In the genomic region with DNA sequence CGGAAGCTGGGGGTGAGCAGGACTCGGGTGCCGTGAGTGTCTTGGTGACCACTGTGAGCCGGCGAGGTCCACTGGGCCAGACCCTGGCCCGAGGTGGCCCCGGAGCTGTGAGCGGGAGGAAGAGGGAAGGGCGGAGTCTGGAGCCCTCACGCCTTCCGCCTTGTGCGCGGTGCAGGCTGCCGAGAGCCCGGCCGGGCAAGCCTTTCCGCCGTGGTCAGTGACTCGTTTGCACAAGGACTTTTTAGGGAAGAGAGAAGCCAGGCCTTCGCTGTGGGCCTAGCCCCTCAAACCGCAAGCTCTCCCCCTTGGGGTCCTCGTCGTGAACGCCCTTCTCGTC, we compare ENCODE assay signal across 8 cellular contexts. TPM values are rescaled to one million over a fixed set of nuclear protein-coding genes. Genes with fewer than 3 reads are reported as not detected.
DNase-seq lines count a peak whose midpoint lies in the region; ATAC-seq and TF ChIP-seq lines count a peak whose summit lies in the region.

No MANE protein-coding gene starts in this region.

- H3K27me3 Mint-ChIP-seq in MCF 10A (ENCODE audit: insufficient read depth, unreplicated experiment), result peaks cover 21% of the 10 kb centered on the region
- peaks cover 8% of the 10 kb centered on the region for H3K27me3 Mint-ChIP-seq in activated CD4-positive, alpha-beta memory T cell treated with anti-CD3 and anti-CD28 coated beads for 36 hours
- peaks cover 14 to 19% of the 10 kb centered on the region in 2 donors for H3K27me3 Mint-ChIP-seq in natural killer cell treated with Interleukin-12 subunit alpha and Interleukin-12 subunit beta and Interleukin-15 and Interleukin-18, amount 100 ng/mL, for 72 hours

- POLR2A ChIA-PET in MCF 10A (lab: Yijun Ruan, JAX), result no interaction called here
- POLR2A ChIA-PET in activated CD4-positive, alpha-beta memory T cell treated with anti-CD3 and anti-CD28 coated beads for 36 hours (lab: Charles Lee), result interaction anchor here (1.4 kb wide), 1 partner anchor 907 kb away, joined by 4 read pairs; the partner anchor contains the start of gene BMS1

- ATAC-seq in HG03135 (IDR thresholded peaks at IDR 0.05; ENCODE audit: unreplicated experiment) (peak; percentile 29), aorta (ENCODE audit: low FRiP score) (peak; percentile 87)
- peak; percentile 77 to 82 for ATAC-seq in natural killer cell treated with Interleukin-12 subunit alpha and Interleukin-12 subunit beta and Interleukin-15 and Interleukin-18, amount 100 ng/mL, for 72 hours

- no peak overlapping the region for H3K27ac Mint-ChIP-seq in MCF 10A (ENCODE audit: low read depth, unreplicated experiment)
- H3K27ac Mint-ChIP-seq in activated CD4-positive, alpha-beta memory T cell treated with anti-CD3 and anti-CD28 coated beads for 36 hours, result no peak overlapping the region
- peak overlapping the region in 1 of 2 donors; percentile 68 for H3K27ac Mint-ChIP-seq in natural killer cell treated with Interleukin-12 subunit alpha and Interleukin-12 subunit beta and Interleukin-15 and Interleukin-18, amount 100 ng/mL, for 72 hours

- H3K27ac ChIP-seq in aorta (ENCODE audit: low read depth in 1 of 2, low read length in 2 of 2), result peak overlapping the region in 1 of 2 donors; percentile 37

- BruUV-seq in MCF 10A (replicated peaks; lab: Mats Ljungman, UMichigan), result no TSS peak

- H3K4me1 Mint-ChIP-seq in MCF 10A (ENCODE audit: insufficient read depth, unreplicated experiment), result peaks cover 16% of the 10 kb centered on the region
- H3K4me1 Mint-ChIP-seq in activated CD4-positive, alpha-beta memory T cell treated with anti-CD3 and anti-CD28 coated beads for 36 hours (ENCODE audit: low read depth), result peaks cover 5% of the 10 kb centered on the region
- H3K4me1 Mint-ChIP-seq in natural killer cell treated with Interleukin-12 subunit alpha and Interleukin-12 subunit beta and Interleukin-15 and Interleukin-18, amount 100 ng/mL, for 72 hours (ENCODE audit: low read depth in 2 of 2), result peaks cover 12 to 18% of the 10 kb centered on the region in 2 donors

- peaks cover 6% of the 10 kb centered on the region for H3K9me3 Mint-ChIP-seq in MCF 10A (ENCODE audit: unreplicated experiment)
- no peaks in the 10 kb centered on the region for H3K9me3 Mint-ChIP-seq in activated CD4-positive, alpha-beta memory T cell treated with anti-CD3 and anti-CD28 coated beads for 36 hours
- H3K9me3 Mint-ChIP-seq in natural killer cell treated with Interleukin-12 subunit alpha and Interleukin-12 subunit beta and Interleukin-15 and Interleukin-18, amount 100 ng/mL, for 72 hours, result no peaks in the 10 kb centered on the region

- intact Hi-C loops in MCF 10A (cut with micrococcal nuclease), result no loop called here
- intact Hi-C loops in activated CD4-positive, alpha-beta memory T cell treated with anti-CD3 and anti-CD28 coated beads for 36 hours (cut with micrococcal nuclease), result loop anchor here (5.0 kb wide), 1 partner anchor 698 kb away; the partner anchor contains the start of gene CXCL12
- intact Hi-C loops in aorta (cut with DNase I), result loop anchor here in 1 of 2 donors (5.0 kb wide), 1 partner anchor 698 kb away; the partner anchor contains the start of gene CXCL12

- peak overlapping the region; percentile 5 to 44 for H3K4me3 ChIP-seq in aorta (ENCODE audit: low read length in 2 of 2)

- in situ Hi-C loops in T47D (cut with HindIII; ENCODE audit: low pct_unique_long_range_greater_than_20kb, low sequenced_read_pairs), result no loop called here

- H3K27me3 ChIP-seq in aorta (ENCODE audit: control insufficient read depth in 1 of 2, insufficient read depth in 2 of 2, low read length in 1 of 2), result no peaks in the 10 kb centered on the region

- H3K4me3 Mint-ChIP-seq in MCF 10A (ENCODE audit: unreplicated experiment), result no peak overlapping the region
- peak overlapping the region; percentile 76 for H3K4me3 Mint-ChIP-seq in activated CD4-positive, alpha-beta memory T cell treated with anti-CD3 and anti-CD28 coated beads for 36 hours
- H3K4me3 Mint-ChIP-seq in natural killer cell treated with Interleukin-12 subunit alpha and Interleukin-12 subunit beta and Interleukin-15 and Interleukin-18, amount 100 ng/mL, for 72 hours, result peak overlapping the region; percentile 93

- H3K9me3 ChIP-seq in aorta (ENCODE audit: control insufficient read depth, low read length), result no peaks in the 10 kb centered on the region

- TF ChIP-seq CTCF in MCF 10A (IDR thresholded peaks at IDR 0.05; ENCODE audit: unreplicated experiment), result no peak

- H3K36me3 Mint-ChIP-seq in MCF 10A (ENCODE audit: insufficient read depth, unreplicated experiment), result no peaks in the 10 kb centered on the region
- no peaks in the 10 kb centered on the region for H3K36me3 Mint-ChIP-seq in activated CD4-positive, alpha-beta memory T cell treated with anti-CD3 and anti-CD28 coated beads for 36 hours
- H3K36me3 Mint-ChIP-seq in natural killer cell treated with Interleukin-12 subunit alpha and Interleukin-12 subunit beta and Interleukin-15 and Interleukin-18, amount 100 ng/mL, for 72 hours, result no peaks in the 10 kb centered on the region

- H3K36me3 ChIP-seq in aorta (ENCODE audit: control insufficient read depth in 1 of 2, insufficient read depth in 2 of 2, low read length in 1 of 2), result no peaks in the 10 kb centered on the region

- H3K4me1 ChIP-seq in aorta (ENCODE audit: control insufficient read depth in 1 of 2, insufficient read depth in 2 of 2, low read length in 2 of 2), result no peaks in the 10 kb centered on the region

- CTCF ChIA-PET in MCF 10A (lab: Yijun Ruan, JAX), result interaction anchor here (0.6 to 0.7 kb wide), 2 partner anchors 42 to 1223 kb away, joined by 3 read pairs; no protein-coding TSS in a partner anchor
- CTCF ChIA-PET in activated CD4-positive, alpha-beta memory T cell treated with anti-CD3 and anti-CD28 coated beads for 36 hours (lab: Charles Lee), result interaction anchor here (0.5 to 2.8 kb wide), 32 partner anchors 9 to 1185 kb away, joined by 3 to 20 read pairs (median 4); partner anchors contain the start of genes CXCL12 and ZNF32

- 10% methylated on average over 25 of the region's 25 CpGs for WGBS in aorta, 2 donors

- DNase-seq in T47D (ENCODE audit: low read depth in 1 of 2, low spot score in 1 of 2) (peak; percentile 63 to 89), MCF 10A (ENCODE audit: unreplicated experiment) (no peak), fibroblast of gingiva (ENCODE audit: low read depth) (peak; percentile 39), aorta (peak; percentile 87 to 89), pons (ENCODE audit: low spot score) (no peak)
- peak; percentile 45 for DNase-seq in activated CD4-positive, alpha-beta memory T cell treated with anti-CD3 and anti-CD28 coated beads for 36 hours
- DNase-seq in natural killer cell treated with Interleukin-12 subunit alpha and Interleukin-12 subunit beta and Interleukin-15 and Interleukin-18, amount 100 ng/mL, for 72 hours (ENCODE audit: low spot score), result peak; percentile 70

RNA-seq across cellular contexts. Expression of gene ZNF32, which starts 40.9 kb away (rescaled TPM):
- total RNA-seq in MCF 10A (2022) (13.0 and 16.3 TPM in 2 replicates), aorta (10 to 100 TPM; 22.0 to 31.6 TPM)
- total RNA-seq in activated CD4-positive, alpha-beta memory T cell treated with anti-CD3 and anti-CD28 coated beads for 36 hours, result 10 to 100 TPM; 12.2 to 13.5 TPM
- 10 to 100 TPM in 1 of 2 donors, 1 to 10 TPM in 1; 4.9 to 12.4 TPM for total RNA-seq in natural killer cell treated with Interleukin-12 subunit alpha and Interleukin-12 subunit beta and Interleukin-15 and Interleukin-18, amount 100 ng/mL, for 72 hours
- polyA plus RNA-seq in aorta, result 10 to 100 TPM; 63.4 to 68.6 TPM

Comparison
In these comparisons a context has a peak if more than half of its experiments do, and no peak if none do; other contexts are left out.
1. DNase-seq: peak in T47D (2 of 2), activated CD4-positive, alpha-beta memory T cell treated with anti-CD3 and anti-CD28 coated beads for 36 hours (single experiment), fibroblast of gingiva (single experiment), natural killer cell treated with Interleukin-12 subunit alpha and Interleukin-12 subunit beta and Interleukin-15 and Interleukin-18, amount 100 ng/mL, for 72 hours (single experiment) and aorta (2 of 2); none in MCF 10A (single experiment) and pons (single experiment).
2. ATAC-seq: peak in every context shown above with its lines; median percentile 87 in aorta; 80 in natural killer cell treated with Interleukin-12 subunit alpha and Interleukin-12 subunit beta and Interleukin-15 and Interleukin-18, amount 100 ng/mL, for 72 hours; 29 in HG03135.